In the genomic region with DNA sequence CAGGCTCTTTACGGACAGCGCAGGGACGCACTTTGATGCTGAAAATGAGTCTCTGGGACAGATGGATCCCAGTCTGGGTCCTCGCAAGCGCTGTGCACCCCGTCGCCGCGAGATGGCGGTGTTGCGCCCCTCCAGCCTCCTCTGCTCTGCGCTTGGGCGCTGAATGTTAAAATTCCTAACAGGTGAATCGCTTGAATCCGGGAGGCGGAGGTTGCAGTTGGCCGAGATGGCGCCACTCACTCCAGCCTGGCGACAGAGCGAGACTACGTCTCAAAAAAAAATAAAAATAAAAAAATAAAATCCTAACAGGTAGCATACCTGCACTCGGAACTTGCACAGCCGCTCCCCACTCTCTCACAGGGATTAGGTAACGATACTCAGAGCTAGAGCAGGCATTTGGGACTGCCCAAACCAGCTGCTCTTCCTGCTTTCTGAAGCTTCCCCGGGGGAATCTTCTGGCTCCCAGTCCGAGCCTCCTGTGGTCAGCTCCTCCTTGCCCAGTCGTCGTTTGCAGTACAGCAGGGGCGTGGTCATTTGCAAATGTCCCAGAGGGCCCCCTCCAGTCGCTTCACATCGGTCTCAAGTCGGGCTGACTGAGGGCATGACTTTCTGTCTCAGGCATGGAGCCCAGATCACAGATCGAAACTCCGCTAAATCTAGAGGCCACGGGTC, we compare ENCODE assay signal across 8 cellular contexts. TPM values are rescaled to one million over a fixed set of nuclear protein-coding genes. Genes with fewer than 3 reads are reported as not detected.
DNase-seq lines count a peak whose midpoint lies in the region; ATAC-seq and TF ChIP-seq lines count a peak whose summit lies in the region.

No MANE protein-coding gene starts in this region.

- DNase-seq in activated gamma-delta T cell treated with Interleukin-2 at 50 U/mL for 16 hours = peak; percentile 53
- no peak for DNase-seq in activated gamma-delta T cell (lab: John Stamatoyannopoulos, UW)
- DNase-seq in T follicular helper cell (ENCODE audit: low read depth) = peak; percentile 24
- peak in 1 of 2 donors; percentile 83 for DNase-seq in ascending aorta (ENCODE audit: low spot score in 2 of 2)
- peak; percentile 73 for DNase-seq in right atrium auricular region (ENCODE audit: low spot score)
- DNase-seq in psoas muscle = peak; percentile 77 to 88

- H3K36me3 ChIP-seq in HUES64 (ENCODE audit: insufficient read depth, low read length) (no peaks in the 10 kb centered on the region), ascending aorta (peaks cover 0 to 8% of the 10 kb centered on the region in 2 donors), right atrium auricular region (peaks cover 11% of the 10 kb centered on the region), psoas muscle (ENCODE audit: insufficient read depth in 1 of 2, low read depth in 1 of 2) (peaks cover 0 to 3% of the 10 kb centered on the region in 2 donors)

- H3K4me1 ChIP-seq in HUES64 (ENCODE audit: insufficient read depth, low read length) = peaks cover 5% of the 10 kb centered on the region; the same call in 1 of the 2 replicates
- H3K4me1 ChIP-seq in ascending aorta = peaks cover 0 to 6% of the 10 kb centered on the region in 2 donors
- peaks cover 0 to 21% of the 10 kb centered on the region in 2 donors for H3K4me1 ChIP-seq in right atrium auricular region
- peaks cover 8% of the 10 kb centered on the region for H3K4me1 ChIP-seq in psoas muscle

- peak overlapping the region; percentile 51; the same call in 1 of the 2 replicates for H3K27ac ChIP-seq in HUES64 (ENCODE audit: low read depth, low read length)
- H3K27ac ChIP-seq in ascending aorta = no peak overlapping the region
- H3K27ac ChIP-seq in right atrium auricular region = no peak overlapping the region
- no peak overlapping the region for H3K27ac ChIP-seq in psoas muscle

- no peaks in the 10 kb centered on the region for H3K27me3 ChIP-seq in HUES64 (ENCODE audit: insufficient read depth, low read length)
- no peaks in the 10 kb centered on the region for H3K27me3 ChIP-seq in ascending aorta
- no peaks in the 10 kb centered on the region for H3K27me3 ChIP-seq in right atrium auricular region
- no peaks in the 10 kb centered on the region for H3K27me3 ChIP-seq in psoas muscle (ENCODE audit: insufficient read depth in 3 of 3, low read length in 2 of 3)

- H3K4me3 ChIP-seq in HUES64 (ENCODE audit: low read length) (peak overlapping the region; percentile 46), ascending aorta (peak overlapping the region in 1 of 2 donors; percentile 31), right atrium auricular region (no peak overlapping the region), psoas muscle (peak overlapping the region; percentile 25)

- ATAC-seq in psoas muscle (peak; percentile 84 to 89 (median 88)), GM19452 (IDR thresholded peaks at IDR 0.05; ENCODE audit: unreplicated experiment) (no peak)

- intact Hi-C loops in ascending aorta (cut with DNase I) = loop anchor here (2.0 to 10.0 kb wide), 3 partner anchors 26 to 258 kb away; a partner anchor contains a TSS
- intact Hi-C loops in psoas muscle (cut with DNase I) = loop anchor here in 1 of 2 donors (2.0 kb wide), 1 partner anchor 138 kb away; no protein-coding TSS in a partner anchor

- WGBS in HUES64 = 6% methylated on average over 32 of the region's 35 CpGs
- WGBS in psoas muscle, 3 donors = 18 to 19% (median 19%) methylated on average over 35 of the region's 35 CpGs

- H3K9me3 ChIP-seq in HUES64 (ENCODE audit: insufficient read depth, low read depth, low read length) (no peaks in the 10 kb centered on the region), ascending aorta (no peaks in the 10 kb centered on the region), right atrium auricular region (no peaks in the 10 kb centered on the region), psoas muscle (no peaks in the 10 kb centered on the region)

- H3K9ac ChIP-seq in HUES64 (ENCODE audit: low read depth, low read length) = peak overlapping the region; percentile 61

- peak; percentile 81 to 98 (median 96) for TF ChIP-seq CTCF in ascending aorta (IDR thresholded peaks at IDR 0.05)
- peak; percentile 94 to 96 for TF ChIP-seq CTCF in right atrium auricular region (IDR thresholded peaks at IDR 0.05)
- peak; percentile 97 for TF ChIP-seq CTCF in psoas muscle (IDR thresholded peaks at IDR 0.05)

RNA-seq across cellular contexts. Expression of a gene that starts 26.2 kb away (rescaled TPM):
- 0.70 TPM for polyA plus RNA-seq in HUES64 (2013, experiment 1 of 2)
- polyA plus RNA-seq in HUES64 (2013, experiment 2 of 2) = 0.70 TPM
- 7.8 TPM for total RNA-seq in ascending aorta
- 1 to 10 TPM; 6.0 to 6.5 TPM for total RNA-seq in right atrium auricular region
- 10 to 100 TPM; 10.4 to 33.7 (median 24.9) TPM for total RNA-seq in psoas muscle
- 10 to 100 TPM; 18.4 to 39.4 (median 37.0) TPM for polyA plus RNA-seq in psoas muscle

RNA-seq across cellular contexts. Expression of a gene that starts 27.9 kb away (rescaled TPM):
- 2.3 TPM for polyA plus RNA-seq in HUES64 (2013, experiment 1 of 2)
- polyA plus RNA-seq in HUES64 (2013, experiment 2 of 2) = 2.5 TPM
- 13.4 TPM for total RNA-seq in ascending aorta
- 10 to 100 TPM; 22.0 to 37.0 TPM for total RNA-seq in right atrium auricular region
- total RNA-seq in psoas muscle = 10 to 100 TPM; 14.7 to 21.6 (median 17.8) TPM
- polyA plus RNA-seq in psoas muscle = 10 to 100 TPM in 1 of 3 donors, 1 to 10 TPM in 2; 8.3 to 14.0 (median 9.3) TPM

RNA-seq across cellular contexts. Expression of a gene that starts 41.2 kb away (rescaled TPM):
- 3.1 TPM for polyA plus RNA-seq in HUES64 (2013, experiment 1 of 2)
- 5.3 TPM for polyA plus RNA-seq in HUES64 (2013, experiment 2 of 2)
- total RNA-seq in ascending aorta (not detected), right atrium auricular region (under 1 TPM in 1 of 2 donors, not detected in 1; 0.71 TPM), psoas muscle (not detected)
- polyA plus RNA-seq in psoas muscle = under 1 TPM; 0.04 to 0.13 (median 0.09) TPM

Comparison
In these comparisons a context has a peak if more than half of its experiments do, and no peak if none do; other contexts are left out.
1. H3K4me3 ChIP-seq: peak in HUES64 (single experiment) and psoas muscle (single experiment); none in right atrium auricular region (0 of 2).
2. Peak in every context shown above with its lines, with median percentiles within 50 percentile points of each other: CTCF ChIP-seq.